In genomic region chr1:165329104-165329503, GRCh38 we compare ENCODE assay signal across 30 cellular contexts. TPM values are rescaled to one million over a fixed set of nuclear protein-coding genes. Genes with fewer than 3 reads are reported as not detected.
A peak's percentile ranks its signal among the peaks of the same experiment; 100 is the strongest.
DNase-seq lines count a peak whose midpoint lies in the region; ATAC-seq and TF ChIP-seq lines count a peak whose summit lies in the region.
"Had no signal": no experiment of that assay in that cellular context is flagged by ENCODE, and none has a peak within 500 bp of the region (broad histone marks: within the 10 kb centered on the region; RNA-seq: fewer than 3 reads in every experiment).

No MANE protein-coding gene starts in this region.

- H2BK120ac ChIP-seq in neuronal stem cell (ENCODE audit: low read depth, low read length): no peak overlapping the region

- 73% methylated on average over 5 of the region's 5 CpGs for WGBS in esophagus muscularis mucosa
- WGBS in neuronal stem cell (ENCODE audit: extremely low coverage in 2 of 2, insufficient read length in 2 of 2, insufficient replicate concordance in 1 of 2), 2 donors: no CpG with 5 or more reads among the region's 5 CpGs

- H3K9me2 ChIP-seq in GM23338 (ENCODE audit: insufficient read depth): no peaks in the 10 kb centered on the region

- H3K4me2 ChIP-seq in GM23338 (no peak overlapping the region), neuronal stem cell (ENCODE audit: insufficient read depth, low read length, poor library complexity, severe bottlenecking) (no peak overlapping the region)
- H3K4me2 ChIP-seq: BLaER1 had no signal

- intact Hi-C loops in esophagus muscularis mucosa (cut with DNase I): no loop called here

- no peak overlapping the region for H4K8ac ChIP-seq in neuronal stem cell (ENCODE audit: low read depth, low read length)

- no peaks in the 10 kb centered on the region for H4K20me1 ChIP-seq in GM23338 (replicated peaks; ENCODE audit: insufficient read depth)
- H4K20me1 ChIP-seq: BLaER1 had no signal

- no peak for ATAC-seq in GM23338
- ATAC-seq in stimulated activated naive CD8-positive, alpha-beta T cell treated with anti-CD3 and anti-CD28 coated beads, Interleukin-15, amount 100 ng/mL, for 72 hours: no peak
- ATAC-seq: GM12878 had no signal

- H3K36me3 ChIP-seq in GM23338 (ENCODE audit: insufficient read depth) (no peaks in the 10 kb centered on the region), esophagus muscularis mucosa (no peaks in the 10 kb centered on the region), neuronal stem cell (replicated peaks in 1 of 2; ENCODE audit: control insufficient read depth in 2 of 2, insufficient read depth in 2 of 2, low read length in 2 of 2) (no peaks in the 10 kb centered on the region)
- H3K36me3 ChIP-seq: BE2C, BLaER1 had no signal

- TF ChIP-seq CTCF in GM23338 (conservative IDR thresholded peaks at IDR 0.05; ENCODE audit: low read depth in 2 of 2): no peak
- no peak for TF ChIP-seq CTCF in VCaP (conservative IDR thresholded peaks at IDR 0.05)
- TF ChIP-seq CTCF in esophagus muscularis mucosa (IDR thresholded peaks at IDR 0.05): no peak

- H3K4me3 ChIP-seq in GM23338 (no peak overlapping the region), esophagus muscularis mucosa (no peak overlapping the region), neuronal stem cell (ENCODE audit: low read length in 2 of 2) (no peak overlapping the region)
- H3K4me3 ChIP-seq: BLaER1, GM12878 had no signal

- peaks cover 7% of the 10 kb centered on the region for H3K27me3 Mint-ChIP-seq in GM23338 (ENCODE audit: insufficient read depth, low read depth, poor library complexity)
- H3K27me3 Mint-ChIP-seq in stimulated activated naive CD8-positive, alpha-beta T cell treated with anti-CD3 and anti-CD28 coated beads, Interleukin-15, amount 100 ng/mL, for 72 hours: peaks cover 53% of the 10 kb centered on the region

- no peak overlapping the region for H3K23ac ChIP-seq in neuronal stem cell (ENCODE audit: low read depth, low read length, poor library complexity)

- no peaks in the 10 kb centered on the region; the same call in 1 of the 3 replicates for H3K4me1 Mint-ChIP-seq in GM23338
- no peaks in the 10 kb centered on the region for H3K4me1 Mint-ChIP-seq in stimulated activated naive CD8-positive, alpha-beta T cell treated with anti-CD3 and anti-CD28 coated beads, Interleukin-15, amount 100 ng/mL, for 72 hours
- H3K4me1 Mint-ChIP-seq: CD14-positive monocyte; CD4-positive, alpha-beta memory T cell; CD4-positive, CD25-positive, alpha-beta regulatory T cell; CD8-positive, alpha-beta memory T cell had no signal

- H2AK5ac ChIP-seq in neuronal stem cell (ENCODE audit: low read depth, low read length): no peak overlapping the region

- no peak overlapping the region for H3K4me3 Mint-ChIP-seq in GM23338
- no peak overlapping the region for H3K4me3 Mint-ChIP-seq in stimulated activated naive CD8-positive, alpha-beta T cell treated with anti-CD3 and anti-CD28 coated beads, Interleukin-15, amount 100 ng/mL, for 72 hours
- H3K4me3 Mint-ChIP-seq: CD14-positive monocyte; CD4-positive, alpha-beta memory T cell; CD4-positive, CD25-positive, alpha-beta regulatory T cell; CD8-positive, alpha-beta memory T cell had no signal

- no peak overlapping the region for H3K9ac ChIP-seq in neuronal stem cell (ENCODE audit: low read depth, low read length, poor library complexity)
- H3K9ac ChIP-seq: BLaER1 had no signal

- H2BK12ac ChIP-seq in neuronal stem cell (ENCODE audit: low read length): no peak overlapping the region

- H3K9me3 ChIP-seq in esophagus muscularis mucosa: no peaks in the 10 kb centered on the region
- H3K9me3 ChIP-seq in neuronal stem cell (replicated peaks in 1 of 2; ENCODE audit: control insufficient read depth in 2 of 2, insufficient read depth in 1 of 2, low read depth in 1 of 2, low read length in 2 of 2): no peaks in the 10 kb centered on the region
- H3K9me3 ChIP-seq: BE2C, BLaER1 had no signal

- no peak overlapping the region for H3K27ac Mint-ChIP-seq in GM23338
- no peak overlapping the region for H3K27ac Mint-ChIP-seq in stimulated activated naive CD8-positive, alpha-beta T cell treated with anti-CD3 and anti-CD28 coated beads, Interleukin-15, amount 100 ng/mL, for 72 hours
- H3K27ac Mint-ChIP-seq: CD14-positive monocyte; CD4-positive, alpha-beta memory T cell; CD4-positive, CD25-positive, alpha-beta regulatory T cell; CD8-positive, alpha-beta memory T cell had no signal

- TF ChIP-seq EP300 in esophagus muscularis mucosa (IDR thresholded peaks at IDR 0.05): no peak

- H2BK5ac ChIP-seq in neuronal stem cell (ENCODE audit: low read length): no peak overlapping the region

- H3F3A ChIP-seq in GM23338 (replicated peaks; ENCODE audit: low read depth): no peaks in the 10 kb centered on the region

- no peaks in the 10 kb centered on the region for H3K36me3 Mint-ChIP-seq in GM23338 (ENCODE audit: low read depth)
- H3K36me3 Mint-ChIP-seq: CD14-positive monocyte; CD4-positive, alpha-beta memory T cell; CD4-positive, CD25-positive, alpha-beta regulatory T cell; CD8-positive, alpha-beta memory T cell had no signal

- H3K9me3 Mint-ChIP-seq in GM23338: no peaks in the 10 kb centered on the region
- H3K9me3 Mint-ChIP-seq in stimulated activated naive CD8-positive, alpha-beta T cell treated with anti-CD3 and anti-CD28 coated beads, Interleukin-15, amount 100 ng/mL, for 72 hours: no peaks in the 10 kb centered on the region

- no peaks in the 10 kb centered on the region for H3K79me1 ChIP-seq in neuronal stem cell (ENCODE audit: low read depth, low read length)

- no peak overlapping the region for H2BK15ac ChIP-seq in neuronal stem cell (ENCODE audit: low read length)

- 0 out of 2 replicates have a peak, but pooled peaks cover 2% of the 10 kb centered on the region for H3K4me1 ChIP-seq in GM23338 (ENCODE audit: insufficient read depth)
- no peaks in the 10 kb centered on the region for H3K4me1 ChIP-seq in esophagus muscularis mucosa
- peaks cover 0 to 9% of the 10 kb centered on the region in 2 donors for H3K4me1 ChIP-seq in neuronal stem cell (ENCODE audit: control insufficient read depth in 2 of 2, insufficient read depth in 1 of 2, low read depth in 1 of 2, low read length in 2 of 2)
- H3K4me1 ChIP-seq: BE2C had no signal

- no peak overlapping the region for H3K18ac ChIP-seq in neuronal stem cell (ENCODE audit: low read length)

- no peak overlapping the region for H3K4ac ChIP-seq in neuronal stem cell (ENCODE audit: low read length)

- no peaks in the 10 kb centered on the region for H3K79me2 ChIP-seq in GM23338 (replicated peaks; ENCODE audit: insufficient read depth)

- no peak for TF ChIP-seq POLR2A in esophagus muscularis mucosa (IDR thresholded peaks at IDR 0.05; ENCODE audit: low read depth)

- DNase-seq in GM23338 (ENCODE audit: low spot score): no peak
- DNase-seq in NCI-H82 treated with DMSO at 0.1 percent for 48 hours (lab: John Stamatoyannopoulos, UW; ENCODE audit: unreplicated experiment): peak; percentile 21
- peak; percentile 77 for DNase-seq in esophagus muscularis mucosa (ENCODE audit: extremely low spot score)
- DNase-seq in stimulated activated naive CD8-positive, alpha-beta T cell treated with anti-CD3 and anti-CD28 coated beads, Interleukin-15, amount 100 ng/mL, for 72 hours: no peak
- DNase-seq in SW480 (ENCODE audit: low spot score): no peak
- no peak for DNase-seq in 8988T
- no peak for DNase-seq in neuronal stem cell (ENCODE audit: low spot score)
- DNase-seq: ACHN; BE2C; C1 segment of cervical spinal cord; CD4-positive, alpha-beta memory T cell; CD4-positive, CD25-positive, alpha-beta regulatory T cell; CD8-positive, alpha-beta memory T cell; COR-L47; DMS 273 treated with DMSO at 0.1 percent for 48 hours; DMS153; DMS53; DMS79; DND-41; EL; GDM1 had no signal

- no peak overlapping the region for H3K14ac ChIP-seq in neuronal stem cell (ENCODE audit: low read length)

- H3K27me3 ChIP-seq in GM23338 (ENCODE audit: insufficient read depth): no peaks in the 10 kb centered on the region
- peaks cover 0 to 23% (median 0%) of the 10 kb centered on the region in 4 donors for H3K27me3 ChIP-seq in esophagus muscularis mucosa
- H3K27me3 ChIP-seq in neuronal stem cell (ENCODE audit: control insufficient read depth in 3 of 3, insufficient read depth in 3 of 3, low read depth in 1 of 3, low read length in 3 of 3): no peaks in the 10 kb centered on the region
- H3K27me3 ChIP-seq: BLaER1 had no signal

- H2AFZ ChIP-seq in GM23338 (peak overlapping the region; percentile 69; the same call in 1 of the 2 replicates), neuronal stem cell (ENCODE audit: low read length) (no peak overlapping the region)

- H3K27ac ChIP-seq in GM23338 (ENCODE audit: low read depth) (no peak overlapping the region), VCaP (peak overlapping the region; percentile 78), esophagus muscularis mucosa (replicated peaks in 1 of 4) (no peak overlapping the region), neuronal stem cell (replicated peaks; ENCODE audit: low read length) (no peak overlapping the region)
- H3K27ac ChIP-seq: 22Rv1, BLaER1 had no signal

- H4K91ac ChIP-seq in neuronal stem cell (ENCODE audit: low read depth, low read length, poor library complexity): no peak overlapping the region

TF ChIP-seq in GM23338, 12 proteins besides CTCF, POLR2A, EP300 and RAD21 (continues in another document):
- TF ChIP-seq JUNB (IDR thresholded peaks at IDR 0.05; ENCODE audit: unreplicated experiment): no peak
- no peak for TF ChIP-seq EZH2phosphoT487 (IDR thresholded peaks at IDR 0.05; ENCODE audit: unreplicated experiment)
- no peak for TF ChIP-seq ZNF114 (CRISPR knock-in tag; IDR thresholded peaks at IDR 0.05)
- TF ChIP-seq CREB1 (CRISPR knock-in tag; IDR thresholded peaks at IDR 0.05; ENCODE audit: low read depth): no peak
- TF ChIP-seq EZH2 (IDR thresholded peaks at IDR 0.05; ENCODE audit: low read depth, unreplicated experiment): no peak
- no peak for TF ChIP-seq ZNF331 (CRISPR knock-in tag; IDR thresholded peaks at IDR 0.05; ENCODE audit: low read depth)

RNA-seq across cellular contexts. Expression of gene LMX1A, which starts 27.4 kb away (rescaled TPM):
- not detected in 2 replicates for total RNA-seq in GM23338 (2014; rRNA removed; shearing (Covaris generic))
- polyA plus RNA-seq in GM23338 (2016; fragmentation: Nextera tagmentation; extraction: Ambion mirVana): not detected in 2 replicates
- under 1 TPM in 3 of 4 donors, not detected in 1; 0.32 to 0.98 (median 0.33) TPM for total RNA-seq in esophagus muscularis mucosa
- 0.03 TPM for polyA plus RNA-seq in neuronal stem cell (2013, experiment 1 of 2)
- polyA plus RNA-seq in neuronal stem cell (2013, experiment 2 of 2): 0.07 TPM
- total RNA-seq: A673; CD4-positive, alpha-beta memory T cell; CD4-positive, CD25-positive, alpha-beta regulatory T cell; CD8-positive, alpha-beta memory T cell; Daoy; G401; GM12878 had no signal
- polyA plus RNA-seq: AG04450; CD14-positive monocyte; CD4-positive, alpha-beta memory T cell; CD4-positive, CD25-positive, alpha-beta regulatory T cell; CD8-positive, alpha-beta memory T cell; GM12878 had no signal

Comparison
In these comparisons a context has a peak if more than half of its experiments do, and no peak if none do; other contexts are left out.
1. DNase-seq: peak in NCI-H82 treated with DMSO at 0.1 percent for 48 hours (single experiment) and esophagus muscularis mucosa (single experiment); none in GM23338 (single experiment), stimulated activated naive CD8-positive, alpha-beta T cell treated with anti-CD3 and anti-CD28 coated beads, Interleukin-15, amount 100 ng/mL, for 72 hours (0 of 2), SW480 (single experiment), 8988T (single experiment) and neuronal stem cell (single experiment).